ENCODE assay signal across 9 cellular contexts in genomic region chr5:140073296-140073695, GRCh38. TPM values are rescaled to one million over a fixed set of nuclear protein-coding genes. Genes with fewer than 3 reads are reported as not detected.
A peak's percentile ranks its signal among the peaks of the same experiment; 100 is the strongest.
DNase-seq lines count a peak whose midpoint lies in the region; ATAC-seq and TF ChIP-seq lines count a peak whose summit lies in the region.
"Had no signal": no experiment of that assay in that cellular context is flagged by ENCODE, and none has a peak within 500 bp of the region (broad histone marks: within the 10 kb centered on the region; RNA-seq: fewer than 3 reads in every experiment).

No MANE protein-coding gene starts in this region.

- WGBS in stomach, 5 donors: 9 to 16% (median 11%) methylated on average over 4 of the region's 4 CpGs

- peak; percentile 41 for TF ChIP-seq CTCF in fibroblast of the aortic adventitia (IDR thresholded peaks at IDR 0.05; ENCODE audit: insufficient read depth, low read length)
- TF ChIP-seq CTCF in stomach (IDR thresholded peaks at IDR 0.05): peak in 4 of 7 experiments; percentile 31 to 76 (median 64)

- ATAC-seq in HG03139 (IDR thresholded peaks at IDR 0.05; ENCODE audit: unreplicated experiment) (no peak), HG02884 (IDR thresholded peaks at IDR 0.05; ENCODE audit: unreplicated experiment) (no peak)

- intact Hi-C loops in stomach (cut with DNase I; ENCODE audit: low total_unique reads): loop anchor here (5.0 kb wide), 1 partner anchor 69 kb away; no protein-coding TSS in a partner anchor

- TF ChIP-seq POLR2A in stomach (IDR thresholded peaks at IDR 0.05): no peak

- TF ChIP-seq EP300 in stomach (IDR thresholded peaks at IDR 0.05): no peak

- H3K27me3 ChIP-seq in stomach: no peaks in the 10 kb centered on the region

- no peaks in the 10 kb centered on the region for H3K36me3 ChIP-seq in stomach

- DNase-seq in NCI-H1694 (lab: John Stamatoyannopoulos, UW) (peak; percentile 11), NCI-H1694 treated with DMSO at 0.1 percent for 48 hours (lab: John Stamatoyannopoulos, UW) (no peak), OCI-M2 (lab: John Stamatoyannopoulos, UW; ENCODE audit: unreplicated experiment) (peak; percentile 6), fibroblast of the aortic adventitia (ENCODE audit: low read depth) (peak; percentile 57), stomach (no peak), T-helper 1 cell (no peak)

- no peak overlapping the region for H3K27ac ChIP-seq in stomach

- peaks cover 0 to 4% (median 4%) of the 10 kb centered on the region in 4 donors for H3K4me1 ChIP-seq in stomach

- no peaks in the 10 kb centered on the region for H3K9me3 ChIP-seq in stomach

- H3K4me3 ChIP-seq in fibroblast of the aortic adventitia (ENCODE audit: low read depth, low read length) (no peak overlapping the region), stomach (no peak overlapping the region)

RNA-seq across cellular contexts. Expression of gene NRG2, which starts 30.2 kb away (rescaled TPM):
- total RNA-seq in fibroblast of the aortic adventitia (ENCODE audit: low replicate concordance) (0.36 TPM in 1 of 2 replicates, not detected in the other), stomach (10 to 100 TPM in 1 of 5 donors, 1 to 10 TPM in 2, under 1 TPM in 1, not detected in 1; 0.37 to 22.2 (median 1.8) TPM)
- 1 to 10 TPM in 2 of 3 donors, under 1 TPM in 1; 0.25 to 2.7 (median 1.2) TPM for polyA plus RNA-seq in stomach
- polyA plus RNA-seq: CD8-positive, alpha-beta memory T cell had no signal

RNA-seq across cellular contexts. Expression of gene PURA, which starts 40.6 kb away (rescaled TPM):
- total RNA-seq in fibroblast of the aortic adventitia (ENCODE audit: low replicate concordance): 30.4 and 33.8 TPM in 2 replicates
- 10 to 100 TPM; 12.5 to 30.8 (median 28.7) TPM for total RNA-seq in stomach
- polyA plus RNA-seq in stomach: 1 to 10 TPM; 3.3 to 4.8 (median 4.6) TPM

RNA-seq across cellular contexts. Expression of gene IGIP, which starts 52.4 kb away (rescaled TPM):
- 7.8 and 13.7 TPM in 2 replicates for total RNA-seq in fibroblast of the aortic adventitia (ENCODE audit: low replicate concordance)
- total RNA-seq in stomach: 10 to 100 TPM in 3 of 5 donors, 1 to 10 TPM in 2; 1.8 to 29.5 (median 14.3) TPM
- polyA plus RNA-seq in stomach: 1 to 10 TPM; 4.6 to 6.6 (median 6.1) TPM

Comparison
In these comparisons a context has a peak if more than half of its experiments do, and no peak if none do; other contexts are left out.
1. DNase-seq: peak in NCI-H1694 (single experiment), OCI-M2 (single experiment) and fibroblast of the aortic adventitia (single experiment); none in NCI-H1694 treated with DMSO at 0.1 percent for 48 hours (single experiment), stomach (single experiment) and T-helper 1 cell (0 of 5).